Comparison of ENCODE assay signal across 9 cellular contexts in the genomic region with DNA sequence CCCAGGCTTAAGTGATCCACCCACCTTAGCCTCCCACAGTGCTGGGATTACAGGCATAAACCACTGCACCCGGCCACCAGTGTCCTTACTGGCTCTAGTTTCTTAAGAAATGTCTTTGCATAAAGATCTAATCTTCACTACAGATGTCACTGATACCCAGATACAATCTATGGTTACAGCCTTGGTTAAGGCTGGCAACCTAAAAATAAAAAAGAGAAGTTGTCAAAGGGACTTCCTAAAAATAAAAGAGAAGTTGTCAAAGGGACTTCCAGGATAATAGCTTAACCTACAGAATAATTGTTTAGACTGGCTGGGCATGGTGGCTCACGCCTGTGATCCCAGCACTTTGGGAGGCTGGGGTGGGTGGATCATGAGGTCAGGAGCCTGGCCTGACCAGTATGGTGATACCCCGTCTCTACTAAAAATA. TPM values are rescaled to one million over a fixed set of nuclear protein-coding genes. Genes with fewer than 3 reads are reported as not detected.
DNase-seq lines count a peak whose midpoint lies in the region; ATAC-seq and TF ChIP-seq lines count a peak whose summit lies in the region.
"Had no signal": no experiment of that assay in that cellular context is flagged by ENCODE, and none has a peak within 500 bp of the region (broad histone marks: within the 10 kb centered on the region; RNA-seq: fewer than 3 reads in every experiment).

No MANE protein-coding gene starts in this region.

- no peak for TF ChIP-seq EP300 in stomach (IDR thresholded peaks at IDR 0.05)

- H3K4me3 ChIP-seq in GM12864 (ENCODE audit: low read depth, low read length), result no peak overlapping the region; the same call in 1 of the 2 replicates
- H3K4me3 ChIP-seq in Karpas-422 (ENCODE audit: low read length), result no peak overlapping the region
- no peak overlapping the region for H3K4me3 ChIP-seq in stomach

- H3K4me1 ChIP-seq in Karpas-422 (ENCODE audit: low read length) (peaks cover 15% of the 10 kb centered on the region), stomach (no peaks in the 10 kb centered on the region)

- 87 to 90% (median 89%) methylated on average over 3 of the region's 3 CpGs for WGBS in stomach, 5 donors

- TF ChIP-seq CTCF in GM12864 (IDR thresholded peaks at IDR 0.05; ENCODE audit: low read depth, low read length, missing control alignments) (no peak), stomach (IDR thresholded peaks at IDR 0.05) (no peak)

- TF ChIP-seq POLR2A in stomach (IDR thresholded peaks at IDR 0.05), result no peak

- intact Hi-C loops in stomach (cut with DNase I; ENCODE audit: low total_unique reads), result no loop called here

- H3K27me3 ChIP-seq in Karpas-422 (ENCODE audit: low read length) (no peaks in the 10 kb centered on the region), stomach (no peaks in the 10 kb centered on the region)

- no peak overlapping the region for H3K9ac ChIP-seq in Karpas-422 (ENCODE audit: low read length)

- DNase-seq in GM12864 (ENCODE audit: low read depth) (peak; percentile 59), Karpas-422 (peak; percentile 87), stomach (no peak), GM19240 (ENCODE audit: insufficient read length, low spot score) (no peak), NCI-H1417 (lab: John Stamatoyannopoulos, UW) (no peak)
- DNase-seq in activated CD4-positive, alpha-beta T cell treated with anti-CD3 and anti-CD28 coated beads for 48 hours, result no peak
- DNase-seq: NCI-H2227 treated with DMSO at 0.1 percent for 48 hours had no signal

- H3K27ac ChIP-seq in Karpas-422 (ENCODE audit: low read length), result no peak overlapping the region
- H3K27ac ChIP-seq in stomach, result peak overlapping the region in 2 of 5 donors; percentile 9 to 25

- H3K79me2 ChIP-seq in Karpas-422 (ENCODE audit: low read length), result no peaks in the 10 kb centered on the region

- H3K9me3 ChIP-seq in Karpas-422 (ENCODE audit: low read length) (no peaks in the 10 kb centered on the region), stomach (peaks cover 0 to 24% (median 18%) of the 10 kb centered on the region in 4 donors)

- H3K36me3 ChIP-seq in Karpas-422 (ENCODE audit: insufficient read depth, low read length) (no peaks in the 10 kb centered on the region), stomach (peaks cover 8 to 85% (median 53%) of the 10 kb centered on the region in 4 donors)

- no peaks in the 10 kb centered on the region for H3K9me2 ChIP-seq in Karpas-422 (replicated peaks; ENCODE audit: insufficient read depth, low read length)

- ATAC-seq in GM21423 (IDR thresholded peaks at IDR 0.05; ENCODE audit: unreplicated experiment) (peak; percentile 80), esophagus mucosa (peak; percentile 17)

- H3K4me2 ChIP-seq in Karpas-422 (ENCODE audit: low read depth, low read length, poor library complexity, severe bottlenecking), result peak overlapping the region; percentile 49

- H2AFZ ChIP-seq in Karpas-422 (ENCODE audit: low read length), result no peak overlapping the region

- H4K20me1 ChIP-seq in Karpas-422 (ENCODE audit: insufficient read depth, low read depth, low read length), result no peaks in the 10 kb centered on the region

RNA-seq across cellular contexts. Expression of a gene that starts 27.6 kb away (rescaled TPM):
- 1.0 and 1.5 TPM in 2 replicates for total RNA-seq in Karpas-422 (2014; rRNA removed; shearing (Covaris generic); ENCODE audit: low replicate concordance)
- total RNA-seq in esophagus mucosa (1.3 TPM), stomach (1 to 10 TPM in 4 of 5 donors, not detected in 1; 1.7 to 5.0 (median 4.8) TPM)
- polyA plus RNA-seq in stomach, result 1 to 10 TPM; 1.1 to 3.1 (median 2.4) TPM

RNA-seq across cellular contexts. Expression of a gene that starts 41.7 kb away (rescaled TPM):
- total RNA-seq in Karpas-422 (2014; rRNA removed; shearing (Covaris generic); ENCODE audit: low replicate concordance), result 1.4 and 1.6 TPM in 2 replicates
- total RNA-seq in esophagus mucosa (4.1 TPM), stomach (100 to 1,000 TPM in 1 of 5 donors, 10 to 100 TPM in 1, 1 to 10 TPM in 2, not detected in 1; 2.9 to 131 (median 15.6) TPM)
- polyA plus RNA-seq in stomach, result 10 to 100 TPM in 2 of 3 donors, 1 to 10 TPM in 1; 7.9 to 12.5 (median 11.2) TPM

Comparison
In these comparisons a context has a peak if more than half of its experiments do, and no peak if none do; other contexts are left out.
1. DNase-seq: peak in GM12864 (single experiment) and Karpas-422 (single experiment); none in stomach (single experiment), GM19240 (single experiment), activated CD4-positive, alpha-beta T cell treated with anti-CD3 and anti-CD28 coated beads for 48 hours (single experiment) and NCI-H1417 (0 of 3).